10 cellular contexts compared by ENCODE assay signal in the genomic region with DNA sequence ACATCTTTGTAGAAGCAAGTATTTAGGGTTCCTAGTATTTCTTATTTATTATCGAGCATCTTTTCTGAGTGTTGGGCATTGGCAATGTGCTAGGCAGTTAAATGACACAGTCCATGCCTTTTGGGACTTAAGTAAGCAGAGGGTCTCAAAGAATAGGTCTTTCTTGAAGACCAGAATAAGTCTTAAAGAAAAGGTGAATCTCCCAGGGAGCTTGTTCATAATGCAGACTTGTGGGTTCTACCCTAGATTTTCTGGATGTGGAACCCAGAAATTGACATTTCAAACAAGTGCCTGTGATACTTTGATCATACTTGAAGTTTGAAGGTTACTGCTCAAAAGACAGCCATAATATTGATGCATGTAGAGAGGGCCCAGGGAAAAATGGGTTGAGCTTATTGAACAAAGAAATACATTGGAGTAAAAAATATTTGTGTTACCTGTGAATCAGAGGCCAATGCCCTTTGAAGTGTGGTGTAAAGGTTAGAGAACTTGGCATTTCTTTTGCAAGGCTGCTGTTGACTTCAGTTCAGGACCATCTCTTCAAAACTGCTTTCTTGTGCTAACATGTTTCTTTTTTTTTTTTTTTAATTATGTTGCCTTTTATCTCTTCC.
"Had no signal": no experiment of that assay in that cellular context is flagged by ENCODE, and none has a peak within 500 bp of the region (broad histone marks: within the 10 kb centered on the region; RNA-seq: fewer than 3 reads in every experiment).

No MANE protein-coding gene starts in this region.

- DNase-seq: GM23248, GOT3, H7, HFFc6, IMR-90, KG1 had no signal

- ATAC-seq: HCT116, K562 had no signal

- H3K27ac ChIP-seq: GM23248, HL-60 had no signal

- H3K36me3 ChIP-seq: HAP-1 had no signal

- H2AFZ ChIP-seq: GM23248 had no signal

- FAIRE-seq: K562 had no signal

- H3K4me1 ChIP-seq: HAP-1 had no signal

- H3K9ac ChIP-seq: GM23248 had no signal

- H3K4me3 ChIP-seq: GM23248, HAP-1, K562 had no signal

- H3K9me3 ChIP-seq: HAP-1 had no signal
